ENCODE assay signal across 1 cellular context in genomic region chr11:115652501-115652900, GRCh38.
TF ChIP-seq lines count a peak whose summit lies in the region.

No MANE protein-coding gene starts in this region.

TF ChIP-seq in H1, 55 proteins besides CTCF, POLR2A, EP300 and RAD21:
- TF ChIP-seq, protein P1, sequence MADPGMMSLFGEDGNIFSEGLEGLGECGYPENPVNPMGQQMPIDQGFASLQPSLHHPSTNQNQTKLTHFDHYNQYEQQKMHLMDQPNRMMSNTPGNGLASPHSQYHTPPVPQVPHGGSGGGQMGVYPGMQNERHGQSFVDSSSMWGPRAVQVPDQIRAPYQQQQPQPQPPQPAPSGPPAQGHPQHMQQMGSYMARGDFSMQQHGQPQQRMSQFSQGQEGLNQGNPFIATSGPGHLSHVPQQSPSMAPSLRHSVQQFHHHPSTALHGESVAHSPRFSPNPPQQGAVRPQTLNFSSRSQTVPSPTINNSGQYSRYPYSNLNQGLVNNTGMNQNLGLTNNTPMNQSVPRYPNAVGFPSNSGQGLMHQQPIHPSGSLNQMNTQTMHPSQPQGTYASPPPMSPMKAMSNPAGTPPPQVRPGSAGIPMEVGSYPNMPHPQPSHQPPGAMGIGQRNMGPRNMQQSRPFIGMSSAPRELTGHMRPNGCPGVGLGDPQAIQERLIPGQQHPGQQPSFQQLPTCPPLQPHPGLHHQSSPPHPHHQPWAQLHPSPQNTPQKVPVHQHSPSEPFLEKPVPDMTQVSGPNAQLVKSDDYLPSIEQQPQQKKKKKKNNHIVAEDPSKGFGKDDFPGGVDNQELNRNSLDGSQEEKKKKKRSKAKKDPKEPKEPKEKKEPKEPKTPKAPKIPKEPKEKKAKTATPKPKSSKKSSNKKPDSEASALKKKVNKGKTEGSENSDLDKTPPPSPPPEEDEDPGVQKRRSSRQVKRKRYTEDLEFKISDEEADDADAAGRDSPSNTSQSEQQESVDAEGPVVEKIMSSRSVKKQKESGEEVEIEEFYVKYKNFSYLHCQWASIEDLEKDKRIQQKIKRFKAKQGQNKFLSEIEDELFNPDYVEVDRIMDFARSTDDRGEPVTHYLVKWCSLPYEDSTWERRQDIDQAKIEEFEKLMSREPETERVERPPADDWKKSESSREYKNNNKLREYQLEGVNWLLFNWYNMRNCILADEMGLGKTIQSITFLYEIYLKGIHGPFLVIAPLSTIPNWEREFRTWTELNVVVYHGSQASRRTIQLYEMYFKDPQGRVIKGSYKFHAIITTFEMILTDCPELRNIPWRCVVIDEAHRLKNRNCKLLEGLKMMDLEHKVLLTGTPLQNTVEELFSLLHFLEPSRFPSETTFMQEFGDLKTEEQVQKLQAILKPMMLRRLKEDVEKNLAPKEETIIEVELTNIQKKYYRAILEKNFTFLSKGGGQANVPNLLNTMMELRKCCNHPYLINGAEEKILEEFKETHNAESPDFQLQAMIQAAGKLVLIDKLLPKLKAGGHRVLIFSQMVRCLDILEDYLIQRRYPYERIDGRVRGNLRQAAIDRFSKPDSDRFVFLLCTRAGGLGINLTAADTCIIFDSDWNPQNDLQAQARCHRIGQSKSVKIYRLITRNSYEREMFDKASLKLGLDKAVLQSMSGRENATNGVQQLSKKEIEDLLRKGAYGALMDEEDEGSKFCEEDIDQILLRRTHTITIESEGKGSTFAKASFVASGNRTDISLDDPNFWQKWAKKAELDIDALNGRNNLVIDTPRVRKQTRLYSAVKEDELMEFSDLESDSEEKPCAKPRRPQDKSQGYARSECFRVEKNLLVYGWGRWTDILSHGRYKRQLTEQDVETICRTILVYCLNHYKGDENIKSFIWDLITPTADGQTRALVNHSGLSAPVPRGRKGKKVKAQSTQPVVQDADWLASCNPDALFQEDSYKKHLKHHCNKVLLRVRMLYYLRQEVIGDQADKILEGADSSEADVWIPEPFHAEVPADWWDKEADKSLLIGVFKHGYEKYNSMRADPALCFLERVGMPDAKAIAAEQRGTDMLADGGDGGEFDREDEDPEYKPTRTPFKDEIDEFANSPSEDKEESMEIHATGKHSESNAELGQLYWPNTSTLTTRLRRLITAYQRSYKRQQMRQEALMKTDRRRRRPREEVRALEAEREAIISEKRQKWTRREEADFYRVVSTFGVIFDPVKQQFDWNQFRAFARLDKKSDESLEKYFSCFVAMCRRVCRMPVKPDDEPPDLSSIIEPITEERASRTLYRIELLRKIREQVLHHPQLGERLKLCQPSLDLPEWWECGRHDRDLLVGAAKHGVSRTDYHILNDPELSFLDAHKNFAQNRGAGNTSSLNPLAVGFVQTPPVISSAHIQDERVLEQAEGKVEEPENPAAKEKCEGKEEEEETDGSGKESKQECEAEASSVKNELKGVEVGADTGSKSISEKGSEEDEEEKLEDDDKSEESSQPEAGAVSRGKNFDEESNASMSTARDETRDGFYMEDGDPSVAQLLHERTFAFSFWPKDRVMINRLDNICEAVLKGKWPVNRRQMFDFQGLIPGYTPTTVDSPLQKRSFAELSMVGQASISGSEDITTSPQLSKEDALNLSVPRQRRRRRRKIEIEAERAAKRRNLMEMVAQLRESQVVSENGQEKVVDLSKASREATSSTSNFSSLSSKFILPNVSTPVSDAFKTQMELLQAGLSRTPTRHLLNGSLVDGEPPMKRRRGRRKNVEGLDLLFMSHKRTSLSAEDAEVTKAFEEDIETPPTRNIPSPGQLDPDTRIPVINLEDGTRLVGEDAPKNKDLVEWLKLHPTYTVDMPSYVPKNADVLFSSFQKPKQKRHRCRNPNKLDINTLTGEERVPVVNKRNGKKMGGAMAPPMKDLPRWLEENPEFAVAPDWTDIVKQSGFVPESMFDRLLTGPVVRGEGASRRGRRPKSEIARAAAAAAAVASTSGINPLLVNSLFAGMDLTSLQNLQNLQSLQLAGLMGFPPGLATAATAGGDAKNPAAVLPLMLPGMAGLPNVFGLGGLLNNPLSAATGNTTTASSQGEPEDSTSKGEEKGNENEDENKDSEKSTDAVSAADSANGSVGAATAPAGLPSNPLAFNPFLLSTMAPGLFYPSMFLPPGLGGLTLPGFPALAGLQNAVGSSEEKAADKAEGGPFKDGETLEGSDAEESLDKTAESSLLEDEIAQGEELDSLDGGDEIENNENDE (IDR thresholded peaks at IDR 0.05; ENCODE audit: insufficient replicate concordance, low read length) = no peak
- TF ChIP-seq CHD2 (IDR thresholded peaks at IDR 0.05; ENCODE audit: low read length) = no peak
- no peak for TF ChIP-seq SAP30 (IDR thresholded peaks at IDR 0.05; ENCODE audit: insufficient read depth, insufficient replicate concordance, low read length)
- no peak for TF ChIP-seq BRCA1 (IDR thresholded peaks at IDR 0.05; ENCODE audit: low read depth, low read length)
- no peak for TF ChIP-seq ASH2L (IDR thresholded peaks at IDR 0.05; ENCODE audit: low read length)
- no peak for TF ChIP-seq NANOG (IDR thresholded peaks at IDR 0.05; ENCODE audit: insufficient read depth, low read depth, low read length, poor library complexity, severe bottlenecking)
- no peak for TF ChIP-seq RBBP5 (IDR thresholded peaks at IDR 0.05; ENCODE audit: borderline replicate concordance, low read depth, low read length)
TF ChIP-seq in H1: peak in this region for 0.
